8 cellular contexts compared by ENCODE assay signal in genomic region chr10:101042667-101043355, GRCh38. TPM values are rescaled to one million over a fixed set of nuclear protein-coding genes. Genes with fewer than 3 reads are reported as not detected.
DNase-seq lines count a peak whose midpoint lies in the region; ATAC-seq and TF ChIP-seq lines count a peak whose summit lies in the region.

No MANE protein-coding gene starts in this region.

- TF ChIP-seq CTCF in CD14-positive monocyte (IDR thresholded peaks at IDR 0.05) (no peak), lower lobe of right lung (IDR thresholded peaks at IDR 0.05) (no peak)

- H3K27ac ChIP-seq in lower lobe of right lung: peak overlapping the region; percentile 86

- no peaks in the 10 kb centered on the region for H3K9me3 ChIP-seq in lower lobe of right lung

- peaks cover 0 to 9% (median 0%) of the 10 kb centered on the region in 7 donors for H3K9me3 Mint-ChIP-seq in CD14-positive monocyte
- no peaks in the 10 kb centered on the region for H3K9me3 Mint-ChIP-seq in activated CD4-positive, alpha-beta memory T cell treated with anti-CD3 and anti-CD28 coated beads for 36 hours

- peak; percentile 93 for ATAC-seq in GM19372 (IDR thresholded peaks at IDR 0.05; ENCODE audit: low read depth, unreplicated experiment)
- peak; percentile 85 for ATAC-seq in HG03521 (IDR thresholded peaks at IDR 0.05; ENCODE audit: unreplicated experiment)
- ATAC-seq in lower lobe of right lung: peak; percentile 97 to 98

- CTCF ChIA-PET in activated CD4-positive, alpha-beta memory T cell treated with anti-CD3 and anti-CD28 coated beads for 36 hours (lab: Charles Lee): interaction anchor here (0.8 to 28.4 kb wide), 17 partner anchors 8 to 560 kb away, joined by 3 to 559 read pairs (median 9); partner anchors contain the start of genes KAZALD1, LZTS2, PDZD7 and SFXN3

- POLR2A ChIA-PET in activated CD4-positive, alpha-beta memory T cell treated with anti-CD3 and anti-CD28 coated beads for 36 hours (lab: Charles Lee): interaction anchor here (1.0 to 2.7 kb wide), 4 partner anchors 12 to 99 kb away, joined by 3 to 14 read pairs (median 4); partner anchors contain the start of genes PDZD7 and SFXN3

- H3K4me3 Mint-ChIP-seq in CD14-positive monocyte: peak overlapping the region; percentile 96 to 99
- peak overlapping the region; percentile 96 for H3K4me3 Mint-ChIP-seq in activated CD4-positive, alpha-beta memory T cell treated with anti-CD3 and anti-CD28 coated beads for 36 hours

- H3K4me1 Mint-ChIP-seq in CD14-positive monocyte: peaks cover 23% of the 10 kb centered on the region
- peaks cover 21% of the 10 kb centered on the region for H3K4me1 Mint-ChIP-seq in activated CD4-positive, alpha-beta memory T cell treated with anti-CD3 and anti-CD28 coated beads for 36 hours (ENCODE audit: low read depth)

- intact Hi-C loops in CD14-positive monocyte (cut with micrococcal nuclease): loop anchor here in 1 of 2 donors (5.0 kb wide), 1 partner anchor 99 kb away; no protein-coding TSS in a partner anchor
- intact Hi-C loops in activated CD4-positive, alpha-beta memory T cell treated with anti-CD3 and anti-CD28 coated beads for 36 hours (cut with micrococcal nuclease): loop anchor here (1.0 to 5.0 kb wide), 3 partner anchors 11 to 99 kb away; no protein-coding TSS in a partner anchor
- intact Hi-C loops in lower lobe of right lung (cut with DNase I): no loop called here

- H3K36me3 ChIP-seq in lower lobe of right lung: peaks cover 27% of the 10 kb centered on the region

- peaks cover 24 to 31% of the 10 kb centered on the region in 2 donors for H3K36me3 Mint-ChIP-seq in CD14-positive monocyte
- peaks cover 1% of the 10 kb centered on the region for H3K36me3 Mint-ChIP-seq in activated CD4-positive, alpha-beta memory T cell treated with anti-CD3 and anti-CD28 coated beads for 36 hours

- H3K4me1 ChIP-seq in lower lobe of right lung: peaks cover 26% of the 10 kb centered on the region

- peaks cover 25 to 27% (median 26%) of the 10 kb centered on the region in 3 donors for H3K27me3 Mint-ChIP-seq in CD14-positive monocyte (ENCODE audit: low read depth in 3 of 3)
- H3K27me3 Mint-ChIP-seq in activated CD4-positive, alpha-beta memory T cell treated with anti-CD3 and anti-CD28 coated beads for 36 hours: peaks cover 18% of the 10 kb centered on the region

- H3K27me3 ChIP-seq in lower lobe of right lung (ENCODE audit: low read depth): peaks cover 19% of the 10 kb centered on the region

- H3K4me3 ChIP-seq in lower lobe of right lung: peak overlapping the region; percentile 52

- peak; percentile 95 for DNase-seq in CD14-positive monocyte (ENCODE audit: low spot score)
- peak; percentile 88 for DNase-seq in NCI-H748 treated with DMSO at 0.1 percent for 48 hours (lab: John Stamatoyannopoulos, UW)
- DNase-seq in activated CD4-positive, alpha-beta memory T cell treated with anti-CD3 and anti-CD28 coated beads for 36 hours: peak; percentile 96
- peak; percentile 96 for DNase-seq in ecto neural progenitor cell (ENCODE audit: low spot score)
- peak; percentile 100 for DNase-seq in lower lobe of right lung
- peak; percentile 42 to 79 (median 55) for DNase-seq in stimulated activated CD4-positive, alpha-beta T cell treated with anti-CD3 and anti-CD28 coated beads, TNF-alpha, amount 100 ng/mL, for 1 hour (ENCODE audit: low read depth in 3 of 3, low spot score in 1 of 3)

- peak overlapping the region; percentile 96 to 100 (median 99) for H3K27ac Mint-ChIP-seq in CD14-positive monocyte
- H3K27ac Mint-ChIP-seq in activated CD4-positive, alpha-beta memory T cell treated with anti-CD3 and anti-CD28 coated beads for 36 hours: peak overlapping the region; percentile 89

RNA-seq across cellular contexts. Expression of gene SFXN3, which starts 11.8 kb away (rescaled TPM):
- polyA plus RNA-seq in CD14-positive monocyte: 10 to 100 TPM; 21.3 to 24.2 TPM
- 10 to 100 TPM; 40.4 to 41.9 TPM for total RNA-seq in activated CD4-positive, alpha-beta memory T cell treated with anti-CD3 and anti-CD28 coated beads for 36 hours
- 57.8 TPM for total RNA-seq in lower lobe of right lung

RNA-seq across cellular contexts. Expression of gene PDZD7, which starts 11.9 kb away (rescaled TPM):
- polyA plus RNA-seq in CD14-positive monocyte: not detected
- under 1 TPM; 0.31 to 0.93 TPM for total RNA-seq in activated CD4-positive, alpha-beta memory T cell treated with anti-CD3 and anti-CD28 coated beads for 36 hours
- total RNA-seq in lower lobe of right lung: 1.6 TPM

RNA-seq across cellular contexts. Expression of gene KAZALD1, which starts 19.0 kb away (rescaled TPM):
- under 1 TPM; 0.15 to 0.53 TPM for polyA plus RNA-seq in CD14-positive monocyte
- total RNA-seq in activated CD4-positive, alpha-beta memory T cell treated with anti-CD3 and anti-CD28 coated beads for 36 hours: 1 to 10 TPM in 1 of 2 experiments, under 1 TPM in 1; 0.58 to 1.3 TPM
- 9.9 TPM for total RNA-seq in lower lobe of right lung

RNA-seq across cellular contexts. Expression of gene LZTS2, which starts 43.2 kb away (rescaled TPM):
- 1 to 10 TPM; 2.8 to 3.3 TPM for polyA plus RNA-seq in CD14-positive monocyte
- 10 to 100 TPM; 12.0 to 12.5 TPM for total RNA-seq in activated CD4-positive, alpha-beta memory T cell treated with anti-CD3 and anti-CD28 coated beads for 36 hours
- total RNA-seq in lower lobe of right lung: 52.6 TPM

RNA-seq across cellular contexts. Expression of gene TWNK, which starts 55.5 kb away (rescaled TPM):
- under 1 TPM; 0.31 to 0.69 TPM for polyA plus RNA-seq in CD14-positive monocyte
- 10 to 100 TPM; 12.8 to 14.0 TPM for total RNA-seq in activated CD4-positive, alpha-beta memory T cell treated with anti-CD3 and anti-CD28 coated beads for 36 hours
- 5.8 TPM for total RNA-seq in lower lobe of right lung

Comparison
In these comparisons a context has a peak if more than half of its experiments do, and no peak if none do; other contexts are left out.
1. Peak in every context shown above with its lines: DNase-seq, ATAC-seq, H3K4me3 ChIP-seq and H3K27ac ChIP-seq.